14 cellular contexts compared by ENCODE assay signal in genomic region chr17:37062036-37062435, GRCh38.
A peak's percentile ranks its signal among the peaks of the same experiment; 100 is the strongest.
DNase-seq lines count a peak whose midpoint lies in the region; ATAC-seq lines count a peak whose summit lies in the region.
"Had no signal": no experiment of that assay in that cellular context is flagged by ENCODE, and none has a peak within 500 bp of the region (broad histone marks: within the 10 kb centered on the region; RNA-seq: fewer than 3 reads in every experiment).

No MANE protein-coding gene starts in this region.

- 17 to 24% methylated on average over 10 of the region's 10 CpGs for WGBS in GM23248 (ENCODE audit: low coverage in 1 of 2, low lambda C conversion rate in 2 of 2, missing lambda C conversion rate in 2 of 2), 2 experiments
- no CpG with 5 or more reads among the region's 10 CpGs for WGBS in neuronal stem cell (ENCODE audit: extremely low coverage in 2 of 2, insufficient read length in 2 of 2, insufficient replicate concordance in 1 of 2), 2 donors

- no peak overlapping the region for H3K23ac ChIP-seq in neuronal stem cell (ENCODE audit: low read depth, low read length, poor library complexity)

- H4K91ac ChIP-seq in neuronal stem cell (ENCODE audit: low read depth, low read length, poor library complexity), result no peak overlapping the region

- peak overlapping the region; percentile 61 for H2AFZ ChIP-seq in GM23248
- peak overlapping the region; percentile 7 for H2AFZ ChIP-seq in neuronal stem cell (ENCODE audit: low read length)

- no peaks in the 10 kb centered on the region for H3K9me2 ChIP-seq in GM23248 (ENCODE audit: insufficient read depth)

- H3K36me3 ChIP-seq in GM23248 (ENCODE audit: low read depth), result peaks cover under 1% of the 10 kb centered on the region; the same call in 1 of the 2 replicates
- H3K36me3 ChIP-seq in HAP-1 (replicated peaks), result no peaks in the 10 kb centered on the region; the same call in 1 of the 2 replicates
- H3K36me3 ChIP-seq in neuronal stem cell (replicated peaks in 1 of 2; ENCODE audit: control insufficient read depth in 2 of 2, insufficient read depth in 2 of 2, low read length in 2 of 2), result peaks cover 0 to 7% of the 10 kb centered on the region in 2 donors

- 0 out of 2 replicates have a peak overlapping the region, but pooled peaks have one; percentile 25 for H3K4me3 ChIP-seq in GM23248
- H3K4me3 ChIP-seq in HAP-1, result no peak overlapping the region
- H3K4me3 ChIP-seq in neuronal stem cell (ENCODE audit: low read length in 2 of 2), result no peak overlapping the region

- H4K20me1 ChIP-seq in GM23248 (ENCODE audit: insufficient read depth), result no peaks in the 10 kb centered on the region

- no peak overlapping the region for H2BK15ac ChIP-seq in neuronal stem cell (ENCODE audit: low read length)

- H3K27me3 ChIP-seq in GM23248 (replicated peaks; ENCODE audit: insufficient read depth) (no peaks in the 10 kb centered on the region), HAP-1 (ENCODE audit: low read depth) (no peaks in the 10 kb centered on the region), neuronal stem cell (ENCODE audit: control insufficient read depth in 3 of 3, insufficient read depth in 3 of 3, low read depth in 1 of 3, low read length in 3 of 3) (peaks cover 0 to 5% (median 3%) of the 10 kb centered on the region in 3 experiments)

- DNase-seq in GM23248 (no peak), HAP-1 (ENCODE audit: low spot score in 2 of 2) (peak; percentile 38 to 49), NCI-H82 treated with DMSO at 0.1 percent for 48 hours (lab: John Stamatoyannopoulos, UW; ENCODE audit: unreplicated experiment) (peak; percentile 90), neuronal stem cell (ENCODE audit: low spot score) (no peak), NCI-H2081 (lab: John Stamatoyannopoulos, UW) (no peak)
- DNase-seq: CD8-positive, alpha-beta T cell; DMS153; KG1; NCI-H1092; NCI-H1694 treated with DMSO at 0.1 percent for 48 hours; SIG-M5; T-helper 2 cell had no signal

- H3K27ac ChIP-seq in GM23248, result no peak overlapping the region
- no peak overlapping the region for H3K27ac ChIP-seq in neuronal stem cell (replicated peaks; ENCODE audit: low read length)

- no peaks in the 10 kb centered on the region for H3K9me3 ChIP-seq in GM23248 (ENCODE audit: low read depth)
- no peaks in the 10 kb centered on the region for H3K9me3 ChIP-seq in HAP-1
- H3K9me3 ChIP-seq in neuronal stem cell (replicated peaks in 1 of 2; ENCODE audit: control insufficient read depth in 2 of 2, insufficient read depth in 1 of 2, low read depth in 1 of 2, low read length in 2 of 2), result no peaks in the 10 kb centered on the region

- H2BK5ac ChIP-seq in neuronal stem cell (ENCODE audit: low read length), result no peak overlapping the region

- no peaks in the 10 kb centered on the region for H3K79me2 ChIP-seq in GM23248 (ENCODE audit: insufficient read depth)

- no peak overlapping the region for H3K18ac ChIP-seq in neuronal stem cell (ENCODE audit: low read length)

- H4K8ac ChIP-seq in neuronal stem cell (ENCODE audit: low read depth, low read length), result no peak overlapping the region

- H3K79me1 ChIP-seq in neuronal stem cell (ENCODE audit: low read depth, low read length), result no peaks in the 10 kb centered on the region

- H2BK12ac ChIP-seq in neuronal stem cell (ENCODE audit: low read length), result no peak overlapping the region

- in situ Hi-C loops in GM23248 (cut with MboI), result no loop called here
- in situ Hi-C loops in HAP-1 (cut with MboI; ENCODE audit: low sequenced_read_pairs), result no loop called here

- H3K4me1 ChIP-seq in GM23248 (ENCODE audit: insufficient read depth) (no peaks in the 10 kb centered on the region), HAP-1 (peaks cover 37% of the 10 kb centered on the region), neuronal stem cell (ENCODE audit: control insufficient read depth in 2 of 2, insufficient read depth in 1 of 2, low read depth in 1 of 2, low read length in 2 of 2) (peaks cover 3 to 4% of the 10 kb centered on the region in 2 donors)

- H3K4me2 ChIP-seq in GM23248 (ENCODE audit: unreplicated experiment) (no peak overlapping the region), neuronal stem cell (ENCODE audit: insufficient read depth, low read length, poor library complexity, severe bottlenecking) (no peak overlapping the region)

- no peak overlapping the region for H3K9ac ChIP-seq in GM23248
- no peak overlapping the region for H3K9ac ChIP-seq in neuronal stem cell (ENCODE audit: low read depth, low read length, poor library complexity)

- H3K4ac ChIP-seq in neuronal stem cell (ENCODE audit: low read length), result no peak overlapping the region

- H2BK120ac ChIP-seq in neuronal stem cell (ENCODE audit: low read depth, low read length), result no peak overlapping the region

- H3F3A ChIP-seq in GM23248 (ENCODE audit: insufficient read depth), result no peaks in the 10 kb centered on the region

- no peak overlapping the region for H3K14ac ChIP-seq in neuronal stem cell (ENCODE audit: low read length)

- no peak for ATAC-seq in GM18868 (IDR thresholded peaks at IDR 0.05; ENCODE audit: unreplicated experiment)
- ATAC-seq in GM21423 (IDR thresholded peaks at IDR 0.05; ENCODE audit: unreplicated experiment), result no peak
- ATAC-seq: CD8-positive, alpha-beta T cell had no signal

- no peak overlapping the region for H2AK5ac ChIP-seq in neuronal stem cell (ENCODE audit: low read depth, low read length)

Comparison
In these comparisons a context has a peak if more than half of its experiments do, and no peak if none do; other contexts are left out.
1. DNase-seq: peak in HAP-1 (2 of 2) and NCI-H82 treated with DMSO at 0.1 percent for 48 hours (single experiment); none in GM23248 (single experiment), neuronal stem cell (single experiment) and NCI-H2081 (0 of 2).